ENCODE assay signal across 1 cellular context in the genomic region with DNA sequence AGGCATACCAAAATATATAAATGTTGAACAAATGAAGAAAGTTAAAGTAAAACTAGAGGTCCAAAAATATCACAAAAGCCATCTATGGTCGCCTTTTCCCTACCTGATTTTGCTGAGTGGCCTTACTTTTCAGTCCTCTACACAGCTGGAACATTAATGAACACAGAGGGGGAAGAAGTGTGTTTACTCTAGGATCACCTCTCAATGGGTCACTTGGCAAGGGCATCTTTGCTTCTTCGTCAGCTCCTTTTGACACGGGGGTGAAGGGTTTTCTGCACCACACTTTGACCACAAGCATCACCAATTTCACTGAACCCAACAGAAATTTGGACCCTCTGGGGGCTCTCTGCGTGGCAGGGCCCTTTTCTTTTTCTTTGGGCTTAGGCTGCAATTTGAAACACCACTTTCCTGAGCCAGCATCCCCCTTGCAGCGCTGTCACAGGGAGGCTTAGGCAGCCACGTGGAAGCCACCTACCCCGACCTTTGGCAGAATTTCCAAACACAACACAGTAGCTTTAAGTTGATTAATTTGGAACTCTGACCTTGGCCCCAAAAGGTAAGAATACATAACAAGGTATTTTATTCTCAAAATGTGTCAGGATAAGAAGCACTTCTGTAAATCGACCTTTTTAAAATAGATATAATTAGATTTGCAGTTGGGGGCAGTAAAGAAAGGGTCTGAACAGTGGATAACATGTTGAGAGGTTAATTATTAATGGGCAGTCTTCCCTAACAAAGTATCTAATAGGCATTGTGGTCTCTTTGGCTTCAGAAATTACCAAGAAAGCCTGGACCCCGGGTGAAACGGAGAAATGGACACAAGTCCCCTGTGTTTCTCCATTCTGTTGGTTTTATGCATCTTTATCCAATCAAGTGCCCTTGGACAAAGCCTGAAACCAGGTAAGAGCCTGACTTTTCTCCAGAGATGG.
TF ChIP-seq lines count a peak whose summit lies in the region.

A gene (plus strand): TSS at position 771 of the 929 bp plus-strand sequence. CDS start 42 bp downstream, at position 813.

TF ChIP-seq in HepG2, 621 proteins besides CTCF, POLR2A, EP300 and RAD21 (continued from another document):
- TF ChIP-seq HNF4G (IDR thresholded peaks at IDR 0.05; ENCODE audit: borderline replicate concordance, low read depth, low read length) (peak; percentile 21; the same call in 1 of the 2 replicates), HNF4G (CRISPR knock-in tag; IDR thresholded peaks at IDR 0.05; ENCODE audit: borderline replicate concordance, low read depth) (no peak), ZNF841 (CRISPR knock-in tag; IDR thresholded peaks at IDR 0.05; ENCODE audit: borderline replicate concordance) (no peak), GLI4 (CRISPR knock-in tag; IDR thresholded peaks at IDR 0.05; ENCODE audit: borderline replicate concordance) (peak; percentile 13; the same call in 1 of the 2 replicates), U2AF1 (optimal IDR thresholded peaks at IDR 0.05; ENCODE audit: low read depth, low read length) (no peak), ZSCAN30 (CRISPR knock-in tag; IDR thresholded peaks at IDR 0.05) (no peak), ZNF773 (CRISPR knock-in tag; IDR thresholded peaks at IDR 0.05; ENCODE audit: borderline replicate concordance) (no peak), ZNF44 (CRISPR knock-in tag; IDR thresholded peaks at IDR 0.05) (0 out of 2 replicates have a peak, but pooled peaks have one; percentile 32), TOPORS (CRISPR knock-in tag; IDR thresholded peaks at IDR 0.05) (0 out of 2 replicates have a peak, but pooled peaks have one; percentile 43), POLR2AphosphoS2 (IDR thresholded peaks at IDR 0.05; ENCODE audit: low read depth, low read length) (no peak), YEATS4 (CRISPR knock-in tag; IDR thresholded peaks at IDR 0.05; ENCODE audit: borderline replicate concordance) (peak; percentile 24; the same call in 1 of the 2 replicates), DNMT3B (CRISPR knock-in tag; conservative IDR thresholded peaks at IDR 0.05) (no peak)
- TF ChIP-seq, protein P1, sequence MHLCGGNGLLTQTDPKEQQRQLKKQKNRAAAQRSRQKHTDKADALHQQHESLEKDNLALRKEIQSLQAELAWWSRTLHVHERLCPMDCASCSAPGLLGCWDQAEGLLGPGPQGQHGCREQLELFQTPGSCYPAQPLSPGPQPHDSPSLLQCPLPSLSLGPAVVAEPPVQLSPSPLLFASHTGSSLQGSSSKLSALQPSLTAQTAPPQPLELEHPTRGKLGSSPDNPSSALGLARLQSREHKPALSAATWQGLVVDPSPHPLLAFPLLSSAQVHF (CRISPR knock-in tag; IDR thresholded peaks at IDR 0.05) = no peak
- TF ChIP-seq, protein P2, sequence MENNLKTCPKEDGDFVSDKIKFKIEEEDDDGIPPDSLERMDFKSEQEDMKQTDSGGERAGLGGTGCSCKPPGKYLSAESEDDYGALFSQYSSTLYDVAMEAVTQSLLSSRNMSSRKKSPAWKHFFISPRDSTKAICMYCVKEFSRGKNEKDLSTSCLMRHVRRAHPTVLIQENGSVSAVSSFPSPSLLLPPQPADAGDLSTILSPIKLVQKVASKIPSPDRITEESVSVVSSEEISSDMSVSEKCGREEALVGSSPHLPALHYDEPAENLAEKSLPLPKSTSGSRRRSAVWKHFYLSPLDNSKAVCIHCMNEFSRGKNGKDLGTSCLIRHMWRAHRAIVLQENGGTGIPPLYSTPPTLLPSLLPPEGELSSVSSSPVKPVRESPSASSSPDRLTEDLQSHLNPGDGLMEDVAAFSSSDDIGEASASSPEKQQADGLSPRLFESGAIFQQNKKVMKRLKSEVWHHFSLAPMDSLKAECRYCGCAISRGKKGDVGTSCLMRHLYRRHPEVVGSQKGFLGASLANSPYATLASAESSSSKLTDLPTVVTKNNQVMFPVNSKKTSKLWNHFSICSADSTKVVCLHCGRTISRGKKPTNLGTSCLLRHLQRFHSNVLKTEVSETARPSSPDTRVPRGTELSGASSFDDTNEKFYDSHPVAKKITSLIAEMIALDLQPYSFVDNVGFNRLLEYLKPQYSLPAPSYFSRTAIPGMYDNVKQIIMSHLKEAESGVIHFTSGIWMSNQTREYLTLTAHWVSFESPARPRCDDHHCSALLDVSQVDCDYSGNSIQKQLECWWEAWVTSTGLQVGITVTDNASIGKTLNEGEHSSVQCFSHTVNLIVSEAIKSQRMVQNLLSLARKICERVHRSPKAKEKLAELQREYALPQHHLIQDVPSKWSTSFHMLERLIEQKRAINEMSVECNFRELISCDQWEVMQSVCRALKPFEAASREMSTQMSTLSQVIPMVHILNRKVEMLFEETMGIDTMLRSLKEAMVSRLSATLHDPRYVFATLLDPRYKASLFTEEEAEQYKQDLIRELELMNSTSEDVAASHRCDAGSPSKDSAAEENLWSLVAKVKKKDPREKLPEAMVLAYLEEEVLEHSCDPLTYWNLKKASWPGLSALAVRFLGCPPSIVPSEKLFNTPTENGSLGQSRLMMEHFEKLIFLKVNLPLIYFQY (CRISPR knock-in tag; IDR thresholded peaks at IDR 0.05; ENCODE audit: borderline replicate concordance) = no peak
- TF ChIP-seq, protein P3, sequence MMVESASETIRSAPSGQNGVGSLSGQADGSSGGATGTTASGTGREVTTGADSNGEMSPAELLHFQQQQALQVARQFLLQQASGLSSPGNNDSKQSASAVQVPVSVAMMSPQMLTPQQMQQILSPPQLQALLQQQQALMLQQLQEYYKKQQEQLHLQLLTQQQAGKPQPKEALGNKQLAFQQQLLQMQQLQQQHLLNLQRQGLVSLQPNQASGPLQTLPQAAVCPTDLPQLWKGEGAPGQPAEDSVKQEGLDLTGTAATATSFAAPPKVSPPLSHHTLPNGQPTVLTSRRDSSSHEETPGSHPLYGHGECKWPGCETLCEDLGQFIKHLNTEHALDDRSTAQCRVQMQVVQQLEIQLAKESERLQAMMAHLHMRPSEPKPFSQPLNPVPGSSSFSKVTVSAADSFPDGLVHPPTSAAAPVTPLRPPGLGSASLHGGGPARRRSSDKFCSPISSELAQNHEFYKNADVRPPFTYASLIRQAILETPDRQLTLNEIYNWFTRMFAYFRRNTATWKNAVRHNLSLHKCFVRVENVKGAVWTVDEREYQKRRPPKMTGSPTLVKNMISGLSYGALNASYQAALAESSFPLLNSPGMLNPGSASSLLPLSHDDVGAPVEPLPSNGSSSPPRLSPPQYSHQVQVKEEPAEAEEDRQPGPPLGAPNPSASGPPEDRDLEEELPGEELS (CRISPR knock-in tag; IDR thresholded peaks at IDR 0.05) = peak; percentile 13; the same call in 1 of the 2 replicates
- TF ChIP-seq, protein P4, sequence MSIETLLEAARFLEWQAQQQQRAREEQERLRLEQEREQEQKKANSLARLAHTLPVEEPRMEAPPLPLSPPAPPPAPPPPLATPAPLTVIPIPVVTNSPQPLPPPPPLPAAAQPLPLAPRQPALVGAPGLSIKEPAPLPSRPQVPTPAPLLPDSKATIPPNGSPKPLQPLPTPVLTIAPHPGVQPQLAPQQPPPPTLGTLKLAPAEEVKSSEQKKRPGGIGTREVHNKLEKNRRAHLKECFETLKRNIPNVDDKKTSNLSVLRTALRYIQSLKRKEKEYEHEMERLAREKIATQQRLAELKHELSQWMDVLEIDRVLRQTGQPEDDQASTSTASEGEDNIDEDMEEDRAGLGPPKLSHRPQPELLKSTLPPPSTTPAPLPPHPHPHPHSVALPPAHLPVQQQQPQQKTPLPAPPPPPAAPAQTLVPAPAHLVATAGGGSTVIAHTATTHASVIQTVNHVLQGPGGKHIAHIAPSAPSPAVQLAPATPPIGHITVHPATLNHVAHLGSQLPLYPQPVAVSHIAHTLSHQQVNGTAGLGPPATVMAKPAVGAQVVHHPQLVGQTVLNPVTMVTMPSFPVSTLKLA (IDR thresholded peaks at IDR 0.05) = peak; percentile 66
- TF ChIP-seq, protein P5, sequence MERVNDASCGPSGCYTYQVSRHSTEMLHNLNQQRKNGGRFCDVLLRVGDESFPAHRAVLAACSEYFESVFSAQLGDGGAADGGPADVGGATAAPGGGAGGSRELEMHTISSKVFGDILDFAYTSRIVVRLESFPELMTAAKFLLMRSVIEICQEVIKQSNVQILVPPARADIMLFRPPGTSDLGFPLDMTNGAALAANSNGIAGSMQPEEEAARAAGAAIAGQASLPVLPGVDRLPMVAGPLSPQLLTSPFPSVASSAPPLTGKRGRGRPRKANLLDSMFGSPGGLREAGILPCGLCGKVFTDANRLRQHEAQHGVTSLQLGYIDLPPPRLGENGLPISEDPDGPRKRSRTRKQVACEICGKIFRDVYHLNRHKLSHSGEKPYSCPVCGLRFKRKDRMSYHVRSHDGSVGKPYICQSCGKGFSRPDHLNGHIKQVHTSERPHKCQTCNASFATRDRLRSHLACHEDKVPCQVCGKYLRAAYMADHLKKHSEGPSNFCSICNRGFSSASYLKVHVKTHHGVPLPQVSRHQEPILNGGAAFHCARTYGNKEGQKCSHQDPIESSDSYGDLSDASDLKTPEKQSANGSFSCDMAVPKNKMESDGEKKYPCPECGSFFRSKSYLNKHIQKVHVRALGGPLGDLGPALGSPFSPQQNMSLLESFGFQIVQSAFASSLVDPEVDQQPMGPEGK (CRISPR knock-in tag; IDR thresholded peaks at IDR 0.05) = peak; percentile 37; the same call in 1 of the 2 replicates
